1 cellular context compared by ENCODE assay signal in the genomic region with DNA sequence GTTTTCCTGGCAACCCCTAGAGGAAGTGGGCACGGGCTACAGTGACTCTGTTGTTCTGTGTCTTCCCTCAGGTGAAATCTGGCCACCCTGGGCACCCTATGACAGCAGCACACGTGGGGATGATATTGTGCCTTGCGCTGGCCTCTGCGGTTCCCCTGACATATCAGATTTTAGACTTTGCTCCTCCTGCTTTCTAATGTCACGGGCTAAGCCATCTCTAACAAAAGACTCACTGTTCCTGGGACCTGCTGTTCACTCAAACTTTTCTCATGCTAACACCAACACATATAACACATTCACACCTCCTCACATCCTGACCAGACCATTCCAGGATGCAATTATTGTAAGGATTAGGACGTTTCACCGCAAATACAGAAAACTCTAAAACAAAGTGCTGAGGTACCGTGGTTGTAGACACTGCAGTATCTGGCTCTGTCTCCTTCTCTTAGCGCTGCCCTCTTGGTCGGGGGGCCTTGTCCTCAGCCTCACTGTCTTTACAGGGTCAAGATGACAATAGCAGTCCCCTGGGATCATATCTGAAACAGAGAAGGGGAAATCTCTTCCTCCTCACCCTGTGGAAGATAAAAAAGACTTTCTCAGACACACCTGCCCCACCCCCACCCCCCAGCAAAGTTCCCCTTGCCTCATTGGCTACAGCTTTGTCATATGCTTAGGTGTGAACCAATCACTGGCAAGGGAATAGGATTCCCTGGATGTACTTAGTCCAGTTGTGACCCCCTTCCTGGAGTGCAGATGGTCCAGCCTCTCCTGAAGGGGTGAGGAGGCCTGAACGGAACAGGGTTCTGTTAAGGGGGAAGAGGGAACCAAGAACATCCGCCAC.
TF ChIP-seq lines count a peak whose summit lies in the region.

No MANE protein-coding gene starts in this region.

TF ChIP-seq in HepG2, 621 proteins besides CTCF, POLR2A, EP300 and RAD21 (continued from another document and continues in another):
- TF ChIP-seq, protein P1, sequence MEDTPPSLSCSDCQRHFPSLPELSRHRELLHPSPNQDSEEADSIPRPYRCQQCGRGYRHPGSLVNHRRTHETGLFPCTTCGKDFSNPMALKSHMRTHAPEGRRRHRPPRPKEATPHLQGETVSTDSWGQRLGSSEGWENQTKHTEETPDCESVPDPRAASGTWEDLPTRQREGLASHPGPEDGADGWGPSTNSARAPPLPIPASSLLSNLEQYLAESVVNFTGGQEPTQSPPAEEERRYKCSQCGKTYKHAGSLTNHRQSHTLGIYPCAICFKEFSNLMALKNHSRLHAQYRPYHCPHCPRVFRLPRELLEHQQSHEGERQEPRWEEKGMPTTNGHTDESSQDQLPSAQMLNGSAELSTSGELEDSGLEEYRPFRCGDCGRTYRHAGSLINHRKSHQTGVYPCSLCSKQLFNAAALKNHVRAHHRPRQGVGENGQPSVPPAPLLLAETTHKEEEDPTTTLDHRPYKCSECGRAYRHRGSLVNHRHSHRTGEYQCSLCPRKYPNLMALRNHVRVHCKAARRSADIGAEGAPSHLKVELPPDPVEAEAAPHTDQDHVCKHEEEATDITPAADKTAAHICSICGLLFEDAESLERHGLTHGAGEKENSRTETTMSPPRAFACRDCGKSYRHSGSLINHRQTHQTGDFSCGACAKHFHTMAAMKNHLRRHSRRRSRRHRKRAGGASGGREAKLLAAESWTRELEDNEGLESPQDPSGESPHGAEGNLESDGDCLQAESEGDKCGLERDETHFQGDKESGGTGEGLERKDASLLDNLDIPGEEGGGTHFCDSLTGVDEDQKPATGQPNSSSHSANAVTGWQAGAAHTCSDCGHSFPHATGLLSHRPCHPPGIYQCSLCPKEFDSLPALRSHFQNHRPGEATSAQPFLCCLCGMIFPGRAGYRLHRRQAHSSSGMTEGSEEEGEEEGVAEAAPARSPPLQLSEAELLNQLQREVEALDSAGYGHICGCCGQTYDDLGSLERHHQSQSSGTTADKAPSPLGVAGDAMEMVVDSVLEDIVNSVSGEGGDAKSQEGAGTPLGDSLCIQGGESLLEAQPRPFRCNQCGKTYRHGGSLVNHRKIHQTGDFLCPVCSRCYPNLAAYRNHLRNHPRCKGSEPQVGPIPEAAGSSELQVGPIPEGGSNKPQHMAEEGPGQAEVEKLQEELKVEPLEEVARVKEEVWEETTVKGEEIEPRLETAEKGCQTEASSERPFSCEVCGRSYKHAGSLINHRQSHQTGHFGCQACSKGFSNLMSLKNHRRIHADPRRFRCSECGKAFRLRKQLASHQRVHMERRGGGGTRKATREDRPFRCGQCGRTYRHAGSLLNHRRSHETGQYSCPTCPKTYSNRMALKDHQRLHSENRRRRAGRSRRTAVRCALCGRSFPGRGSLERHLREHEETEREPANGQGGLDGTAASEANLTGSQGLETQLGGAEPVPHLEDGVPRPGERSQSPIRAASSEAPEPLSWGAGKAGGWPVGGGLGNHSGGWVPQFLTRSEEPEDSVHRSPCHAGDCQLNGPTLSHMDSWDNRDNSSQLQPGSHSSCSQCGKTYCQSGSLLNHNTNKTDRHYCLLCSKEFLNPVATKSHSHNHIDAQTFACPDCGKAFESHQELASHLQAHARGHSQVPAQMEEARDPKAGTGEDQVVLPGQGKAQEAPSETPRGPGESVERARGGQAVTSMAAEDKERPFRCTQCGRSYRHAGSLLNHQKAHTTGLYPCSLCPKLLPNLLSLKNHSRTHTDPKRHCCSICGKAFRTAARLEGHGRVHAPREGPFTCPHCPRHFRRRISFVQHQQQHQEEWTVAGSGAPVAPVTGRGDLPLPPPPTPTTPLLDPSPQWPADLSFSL (CRISPR knock-in tag; IDR thresholded peaks at IDR 0.05) = peak; percentile 55; the same call in 1 of the 2 replicates
- TF ChIP-seq, protein P2, sequence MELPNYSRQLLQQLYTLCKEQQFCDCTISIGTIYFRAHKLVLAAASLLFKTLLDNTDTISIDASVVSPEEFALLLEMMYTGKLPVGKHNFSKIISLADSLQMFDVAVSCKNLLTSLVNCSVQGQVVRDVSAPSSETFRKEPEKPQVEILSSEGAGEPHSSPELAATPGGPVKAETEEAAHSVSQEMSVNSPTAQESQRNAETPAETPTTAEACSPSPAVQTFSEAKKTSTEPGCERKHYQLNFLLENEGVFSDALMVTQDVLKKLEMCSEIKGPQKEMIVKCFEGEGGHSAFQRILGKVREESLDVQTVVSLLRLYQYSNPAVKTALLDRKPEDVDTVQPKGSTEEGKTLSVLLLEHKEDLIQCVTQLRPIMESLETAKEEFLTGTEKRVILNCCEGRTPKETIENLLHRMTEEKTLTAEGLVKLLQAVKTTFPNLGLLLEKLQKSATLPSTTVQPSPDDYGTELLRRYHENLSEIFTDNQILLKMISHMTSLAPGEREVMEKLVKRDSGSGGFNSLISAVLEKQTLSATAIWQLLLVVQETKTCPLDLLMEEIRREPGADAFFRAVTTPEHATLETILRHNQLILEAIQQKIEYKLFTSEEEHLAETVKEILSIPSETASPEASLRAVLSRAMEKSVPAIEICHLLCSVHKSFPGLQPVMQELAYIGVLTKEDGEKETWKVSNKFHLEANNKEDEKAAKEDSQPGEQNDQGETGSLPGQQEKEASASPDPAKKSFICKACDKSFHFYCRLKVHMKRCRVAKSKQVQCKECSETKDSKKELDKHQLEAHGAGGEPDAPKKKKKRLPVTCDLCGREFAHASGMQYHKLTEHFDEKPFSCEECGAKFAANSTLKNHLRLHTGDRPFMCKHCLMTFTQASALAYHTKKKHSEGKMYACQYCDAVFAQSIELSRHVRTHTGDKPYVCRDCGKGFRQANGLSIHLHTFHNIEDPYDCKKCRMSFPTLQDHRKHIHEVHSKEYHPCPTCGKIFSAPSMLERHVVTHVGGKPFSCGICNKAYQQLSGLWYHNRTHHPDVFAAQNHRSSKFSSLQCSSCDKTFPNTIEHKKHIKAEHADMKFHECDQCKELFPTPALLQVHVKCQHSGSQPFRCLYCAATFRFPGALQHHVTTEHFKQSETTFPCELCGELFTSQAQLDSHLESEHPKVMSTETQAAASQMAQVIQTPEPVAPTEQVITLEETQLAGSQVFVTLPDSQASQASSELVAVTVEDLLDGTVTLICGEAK (IDR thresholded peaks at IDR 0.05) = no peak
- TF ChIP-seq, protein P2 (CRISPR knock-in tag; IDR thresholded peaks at IDR 0.05) = no peak
- TF ChIP-seq SRSF4 (IDR thresholded peaks at IDR 0.05; ENCODE audit: low read depth, low read length, poor library complexity, severe bottlenecking) (no peak), ADNP (CRISPR knock-in tag; IDR thresholded peaks at IDR 0.05) (no peak), PCBP2 (optimal IDR thresholded peaks at IDR 0.05; ENCODE audit: low read depth, low read length, poor library complexity, severe bottlenecking) (no peak), SOX13 (IDR thresholded peaks at IDR 0.05) (peak; percentile 77), SOX13 (CRISPR knock-in tag; conservative IDR thresholded peaks at IDR 0.05 in 1 of 2, IDR thresholded peaks at IDR 0.05 in 1 of 2) (peak in 1 of 2 experiments; percentile 95; a peak in 2 of 4 replicates), HMG20B (CRISPR knock-in tag; conservative IDR thresholded peaks at IDR 0.05) (no peak; the same call in 1 of the 2 replicates), ZNF251 (CRISPR knock-in tag; IDR thresholded peaks at IDR 0.05) (no peak), ZNF460 (CRISPR knock-in tag; IDR thresholded peaks at IDR 0.05; ENCODE audit: borderline replicate concordance) (no peak), MLLT10 (CRISPR knock-in tag; IDR thresholded peaks at IDR 0.05) (no peak), NPAS2 (CRISPR knock-in tag; IDR thresholded peaks at IDR 0.05; ENCODE audit: borderline replicate concordance) (no peak), ZFP82 (CRISPR knock-in tag; IDR thresholded peaks at IDR 0.05; ENCODE audit: borderline replicate concordance) (peak; percentile 88; the same call in 1 of the 2 replicates), GTF3A (CRISPR knock-in tag; conservative IDR thresholded peaks at IDR 0.05) (no peak), SMAD3 (CRISPR knock-in tag; IDR thresholded peaks at IDR 0.05) (peak; percentile 82; the same call in 1 of the 2 replicates), MZF1 (CRISPR knock-in tag; IDR thresholded peaks at IDR 0.05; ENCODE audit: borderline replicate concordance) (no peak), ZNF615 (CRISPR knock-in tag; IDR thresholded peaks at IDR 0.05; ENCODE audit: borderline replicate concordance) (no peak), ZMYM4 (CRISPR knock-in tag; IDR thresholded peaks at IDR 0.05) (peak; percentile 80), ZNF782 (CRISPR knock-in tag; IDR thresholded peaks at IDR 0.05; ENCODE audit: borderline replicate concordance) (peak; percentile 41; the same call in 1 of the 2 replicates), RFXAP (CRISPR knock-in tag; IDR thresholded peaks at IDR 0.05; ENCODE audit: borderline replicate concordance) (no peak), U2AF2 (IDR thresholded peaks at IDR 0.05; ENCODE audit: low read depth, low read length) (no peak), DMAP1 (CRISPR knock-in tag; IDR thresholded peaks at IDR 0.05) (peak; percentile 57; the same call in 1 of the 2 replicates), MIER3 (CRISPR knock-in tag; IDR thresholded peaks at IDR 0.05; ENCODE audit: borderline replicate concordance) (peak; percentile 64; the same call in 1 of the 2 replicates), ZNF713 (CRISPR knock-in tag; IDR thresholded peaks at IDR 0.05) (no peak), TCF7 (IDR thresholded peaks at IDR 0.05; ENCODE audit: low read depth) (peak; percentile 53; the same call in 1 of the 2 replicates)
- TF ChIP-seq, protein P3, sequence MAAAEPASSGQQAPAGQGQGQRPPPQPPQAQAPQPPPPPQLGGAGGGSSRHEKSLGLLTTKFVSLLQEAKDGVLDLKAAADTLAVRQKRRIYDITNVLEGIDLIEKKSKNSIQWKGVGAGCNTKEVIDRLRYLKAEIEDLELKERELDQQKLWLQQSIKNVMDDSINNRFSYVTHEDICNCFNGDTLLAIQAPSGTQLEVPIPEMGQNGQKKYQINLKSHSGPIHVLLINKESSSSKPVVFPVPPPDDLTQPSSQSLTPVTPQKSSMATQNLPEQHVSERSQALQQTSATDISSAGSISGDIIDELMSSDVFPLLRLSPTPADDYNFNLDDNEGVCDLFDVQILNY (CRISPR knock-in tag; conservative IDR thresholded peaks at IDR 0.05) = no peak
- TF ChIP-seq, protein P4, sequence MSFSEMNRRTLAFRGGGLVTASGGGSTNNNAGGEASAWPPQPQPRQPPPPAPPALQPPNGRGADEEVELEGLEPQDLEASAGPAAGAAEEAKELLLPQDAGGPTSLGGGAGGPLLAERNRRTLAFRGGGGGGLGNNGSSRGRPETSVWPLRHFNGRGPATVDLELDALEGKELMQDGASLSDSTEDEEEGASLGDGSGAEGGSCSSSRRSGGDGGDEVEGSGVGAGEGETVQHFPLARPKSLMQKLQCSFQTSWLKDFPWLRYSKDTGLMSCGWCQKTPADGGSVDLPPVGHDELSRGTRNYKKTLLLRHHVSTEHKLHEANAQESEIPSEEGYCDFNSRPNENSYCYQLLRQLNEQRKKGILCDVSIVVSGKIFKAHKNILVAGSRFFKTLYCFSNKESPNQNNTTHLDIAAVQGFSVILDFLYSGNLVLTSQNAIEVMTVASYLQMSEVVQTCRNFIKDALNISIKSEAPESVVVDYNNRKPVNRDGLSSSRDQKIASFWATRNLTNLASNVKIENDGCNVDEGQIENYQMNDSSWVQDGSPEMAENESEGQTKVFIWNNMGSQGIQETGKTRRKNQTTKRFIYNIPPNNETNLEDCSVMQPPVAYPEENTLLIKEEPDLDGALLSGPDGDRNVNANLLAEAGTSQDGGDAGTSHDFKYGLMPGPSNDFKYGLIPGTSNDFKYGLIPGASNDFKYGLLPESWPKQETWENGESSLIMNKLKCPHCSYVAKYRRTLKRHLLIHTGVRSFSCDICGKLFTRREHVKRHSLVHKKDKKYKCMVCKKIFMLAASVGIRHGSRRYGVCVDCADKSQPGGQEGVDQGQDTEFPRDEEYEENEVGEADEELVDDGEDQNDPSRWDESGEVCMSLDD (CRISPR knock-in tag; IDR thresholded peaks at IDR 0.05; ENCODE audit: borderline replicate concordance) = no peak
- TF ChIP-seq, protein P5, sequence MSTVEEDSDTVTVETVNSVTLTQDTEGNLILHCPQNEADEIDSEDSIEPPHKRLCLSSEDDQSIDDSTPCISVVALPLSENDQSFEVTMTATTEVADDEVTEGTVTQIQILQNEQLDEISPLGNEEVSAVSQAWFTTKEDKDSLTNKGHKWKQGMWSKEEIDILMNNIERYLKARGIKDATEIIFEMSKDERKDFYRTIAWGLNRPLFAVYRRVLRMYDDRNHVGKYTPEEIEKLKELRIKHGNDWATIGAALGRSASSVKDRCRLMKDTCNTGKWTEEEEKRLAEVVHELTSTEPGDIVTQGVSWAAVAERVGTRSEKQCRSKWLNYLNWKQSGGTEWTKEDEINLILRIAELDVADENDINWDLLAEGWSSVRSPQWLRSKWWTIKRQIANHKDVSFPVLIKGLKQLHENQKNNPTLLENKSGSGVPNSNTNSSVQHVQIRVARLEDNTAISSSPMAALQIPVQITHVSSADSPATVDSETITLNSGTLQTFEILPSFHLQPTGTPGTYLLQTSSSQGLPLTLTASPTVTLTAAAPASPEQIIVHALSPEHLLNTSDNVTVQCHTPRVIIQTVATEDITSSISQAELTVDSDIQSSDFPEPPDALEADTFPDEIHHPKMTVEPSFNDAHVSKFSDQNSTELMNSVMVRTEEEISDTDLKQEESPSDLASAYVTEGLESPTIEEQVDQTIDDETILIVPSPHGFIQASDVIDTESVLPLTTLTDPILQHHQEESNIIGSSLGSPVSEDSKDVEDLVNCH (CRISPR knock-in tag; IDR thresholded peaks at IDR 0.05) = no peak
- TF ChIP-seq, protein P6, sequence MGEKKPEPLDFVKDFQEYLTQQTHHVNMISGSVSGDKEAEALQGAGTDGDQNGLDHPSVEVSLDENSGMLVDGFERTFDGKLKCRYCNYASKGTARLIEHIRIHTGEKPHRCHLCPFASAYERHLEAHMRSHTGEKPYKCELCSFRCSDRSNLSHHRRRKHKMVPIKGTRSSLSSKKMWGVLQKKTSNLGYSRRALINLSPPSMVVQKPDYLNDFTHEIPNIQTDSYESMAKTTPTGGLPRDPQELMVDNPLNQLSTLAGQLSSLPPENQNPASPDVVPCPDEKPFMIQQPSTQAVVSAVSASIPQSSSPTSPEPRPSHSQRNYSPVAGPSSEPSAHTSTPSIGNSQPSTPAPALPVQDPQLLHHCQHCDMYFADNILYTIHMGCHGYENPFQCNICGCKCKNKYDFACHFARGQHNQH (CRISPR knock-in tag; IDR thresholded peaks at IDR 0.05) = peak; percentile 79
